In the genomic region with DNA sequence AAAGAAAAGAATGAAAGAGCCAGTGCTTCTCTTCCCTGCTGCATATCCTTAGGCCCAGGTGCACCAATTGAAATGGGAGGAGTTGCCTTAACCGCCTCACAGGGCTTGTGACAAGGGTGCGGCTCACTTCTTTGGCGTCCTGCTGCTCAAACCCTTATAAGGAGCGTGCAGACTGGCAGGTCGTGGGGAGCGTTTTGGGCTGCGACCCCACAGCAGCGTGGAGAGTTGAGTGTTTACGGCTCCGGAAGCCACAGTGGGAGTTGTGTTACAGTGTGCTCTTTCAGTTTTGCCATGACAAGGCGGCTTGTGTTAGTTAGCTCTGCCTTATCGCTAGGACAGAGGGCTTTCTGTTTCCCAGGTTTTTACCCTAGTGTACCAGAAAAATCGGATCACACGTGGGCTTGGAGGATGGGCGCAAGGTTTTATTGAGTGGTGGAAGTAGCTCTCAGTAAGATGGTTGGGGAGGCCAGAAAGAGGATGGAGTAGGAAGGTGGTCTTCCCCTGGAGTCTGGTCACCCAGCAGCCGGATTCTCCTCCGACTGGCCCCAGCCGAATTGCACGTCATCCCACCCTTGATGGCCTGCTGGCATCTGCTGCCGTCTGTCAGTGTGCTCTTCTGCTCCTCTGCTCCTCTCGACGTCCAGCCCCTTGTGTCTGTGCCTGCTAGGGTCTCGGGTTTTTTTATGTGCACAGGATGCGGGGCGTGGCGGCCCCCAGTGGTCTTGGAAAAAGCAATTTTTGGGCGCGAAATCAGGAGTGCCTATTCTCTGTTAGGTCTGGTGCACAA, we compare ENCODE assay signal across 15 cellular contexts.
DNase-seq lines count a peak whose midpoint lies in the region; ATAC-seq and TF ChIP-seq lines count a peak whose summit lies in the region.
"Had no signal": no experiment of that assay in that cellular context is flagged by ENCODE, and none has a peak within 500 bp of the region (broad histone marks: within the 10 kb centered on the region; RNA-seq: fewer than 3 reads in every experiment).

No MANE protein-coding gene starts in this region.

- DNase-seq in NCI-H1105 treated with DMSO at 0.1 percent for 48 hours (lab: John Stamatoyannopoulos, UW) (peak; percentile 19), NCI-H1105 (lab: John Stamatoyannopoulos, UW) (no peak), WTC11 (ENCODE audit: low spot score) (peak; percentile 36), HT-29 (ENCODE audit: low spot score) (no peak), NCI-H82 (lab: John Stamatoyannopoulos, UW) (no peak)
- DNase-seq: 8988T; activated CD4-positive, alpha-beta T cell treated with anti-CD3 and anti-CD28 coated beads for 48 hours; NCI-H2029 had no signal

- POLR2A ChIA-PET in WTC11 (lab: Charles Lee) = no interaction called here

- CTCF ChIA-PET in WTC11 (lab: Charles Lee) = no interaction called here

- peak overlapping the region; percentile 37 for H3K4me3 Mint-ChIP-seq in WTC11
- H3K4me3 Mint-ChIP-seq: T-cell had no signal

- no peak for TF ChIP-seq CTCF in WTC11 (IDR thresholded peaks at IDR 0.05)

- peak overlapping the region; percentile 40; the same call in 1 of the 2 replicates for H3K27ac Mint-ChIP-seq in WTC11
- H3K27ac Mint-ChIP-seq: T-cell had no signal

- no peaks in the 10 kb centered on the region for H3K27me3 Mint-ChIP-seq in WTC11 (ENCODE audit: low read depth)
- H3K27me3 Mint-ChIP-seq: T-cell had no signal

- ATAC-seq in WTC11 = peak; percentile 96
- ATAC-seq in activated CD4-positive, CD25-positive, alpha-beta regulatory T cell treated with anti-CD3 and anti-CD28 coated beads, Interleukin-2, amount 50 U/mL, for 24 hours = no peak
- ATAC-seq: K562, right lobe of liver had no signal

- H3K36me3 Mint-ChIP-seq in WTC11 = peaks cover 6% of the 10 kb centered on the region
- H3K36me3 Mint-ChIP-seq: T-cell had no signal

- peaks cover 46% of the 10 kb centered on the region for H3K4me1 Mint-ChIP-seq in WTC11
- H3K4me1 Mint-ChIP-seq: T-cell had no signal

- peak overlapping the region; percentile 40 for H3K27ac ChIP-seq in layer of hippocampus (ENCODE audit: low read depth, low read length)
- peak overlapping the region; percentile 41 for H3K27ac ChIP-seq in temporal lobe (ENCODE audit: low read depth, low read length)
- H3K27ac ChIP-seq: right lobe of liver, thoracic aorta had no signal

- peaks cover 11% of the 10 kb centered on the region for H3K9me3 Mint-ChIP-seq in WTC11

- no peaks in the 10 kb centered on the region for H3K27me3 ChIP-seq in layer of hippocampus (ENCODE audit: control insufficient read depth, insufficient read depth, low read length)
- H3K27me3 ChIP-seq: right lobe of liver had no signal

TF ChIP-seq in WTC11, 78 proteins besides CTCF, POLR2A, EP300 and RAD21:
- no peak for TF ChIP-seq ZBTB43 (CRISPR knock-in tag; IDR thresholded peaks at IDR 0.05)
- TF ChIP-seq TEAD4 (CRISPR knock-in tag; IDR thresholded peaks at IDR 0.05) = no peak
- no peak for TF ChIP-seq NFATC4 (CRISPR knock-in tag; IDR thresholded peaks at IDR 0.05)
- no peak for TF ChIP-seq ZMAT4 (CRISPR knock-in tag; IDR thresholded peaks at IDR 0.05)
- no peak for TF ChIP-seq E2F1 (CRISPR knock-in tag; IDR thresholded peaks at IDR 0.05)
- TF ChIP-seq, protein P1, sequence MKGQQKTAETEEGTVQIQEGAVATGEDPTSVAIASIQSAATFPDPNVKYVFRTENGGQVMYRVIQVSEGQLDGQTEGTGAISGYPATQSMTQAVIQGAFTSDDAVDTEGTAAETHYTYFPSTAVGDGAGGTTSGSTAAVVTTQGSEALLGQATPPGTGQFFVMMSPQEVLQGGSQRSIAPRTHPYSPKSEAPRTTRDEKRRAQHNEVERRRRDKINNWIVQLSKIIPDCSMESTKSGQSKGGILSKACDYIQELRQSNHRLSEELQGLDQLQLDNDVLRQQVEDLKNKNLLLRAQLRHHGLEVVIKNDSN (CRISPR knock-in tag; IDR thresholded peaks at IDR 0.05) = no peak
- TF ChIP-seq SMAD3 (CRISPR knock-in tag; IDR thresholded peaks at IDR 0.05; ENCODE audit: borderline replicate concordance) = no peak
- TF ChIP-seq, protein P2, sequence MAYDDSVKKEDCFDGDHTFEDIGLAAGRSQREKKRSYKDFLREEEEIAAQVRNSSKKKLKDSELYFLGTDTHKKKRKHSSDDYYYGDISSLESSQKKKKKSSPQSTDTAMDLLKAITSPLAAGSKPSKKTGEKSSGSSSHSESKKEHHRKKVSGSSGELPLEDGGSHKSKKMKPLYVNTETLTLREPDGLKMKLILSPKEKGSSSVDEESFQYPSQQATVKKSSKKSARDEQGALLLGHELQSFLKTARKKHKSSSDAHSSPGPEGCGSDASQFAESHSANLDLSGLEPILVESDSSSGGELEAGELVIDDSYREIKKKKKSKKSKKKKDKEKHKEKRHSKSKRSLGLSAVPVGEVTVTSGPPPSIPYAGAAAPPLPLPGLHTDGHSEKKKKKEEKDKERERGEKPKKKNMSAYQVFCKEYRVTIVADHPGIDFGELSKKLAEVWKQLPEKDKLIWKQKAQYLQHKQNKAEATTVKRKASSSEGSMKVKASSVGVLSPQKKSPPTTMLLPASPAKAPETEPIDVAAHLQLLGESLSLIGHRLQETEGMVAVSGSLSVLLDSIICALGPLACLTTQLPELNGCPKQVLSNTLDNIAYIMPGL (CRISPR knock-in tag; IDR thresholded peaks at IDR 0.05) = no peak
- no peak for TF ChIP-seq ATF3 (CRISPR knock-in tag; conservative IDR thresholded peaks at IDR 0.05)
- no peak for TF ChIP-seq ZNF281 (CRISPR knock-in tag; IDR thresholded peaks at IDR 0.05)
- TF ChIP-seq ZNF232 (CRISPR knock-in tag; IDR thresholded peaks at IDR 0.05) = no peak
TF ChIP-seq in WTC11: peak in this region for 0.

Comparison
In these comparisons a context has a peak if more than half of its experiments do, and no peak if none do; other contexts are left out.
1. DNase-seq: peak in NCI-H1105 treated with DMSO at 0.1 percent for 48 hours (single experiment) and WTC11 (single experiment); none in NCI-H1105 (single experiment), HT-29 (single experiment) and NCI-H82 (single experiment).